11 cellular contexts compared by ENCODE assay signal in genomic region chr11:63869171-63869591, GRCh38. TPM values are rescaled to one million over a fixed set of nuclear protein-coding genes. Genes with fewer than 3 reads are reported as not detected.
DNase-seq lines count a peak whose midpoint lies in the region; ATAC-seq and TF ChIP-seq lines count a peak whose summit lies in the region.
"Had no signal": no experiment of that assay in that cellular context is flagged by ENCODE, and none has a peak within 500 bp of the region (broad histone marks: within the 10 kb centered on the region; RNA-seq: fewer than 3 reads in every experiment).

No MANE protein-coding gene starts in this region.

- H3K4me1 Mint-ChIP-seq in endodermal cell = peaks cover 54% of the 10 kb centered on the region

- DNase-seq in HPDE6-E6E7 (ENCODE audit: extremely low spot score) (peak; percentile 22), RWPE2 (ENCODE audit: low spot score) (no peak), endodermal cell (no peak), DMS 273 (lab: John Stamatoyannopoulos, UW; ENCODE audit: unreplicated experiment) (no peak), kidney tubule cell (ENCODE audit: low spot score) (no peak)
- DNase-seq: cerebellar nuclear complex, midbrain, NCI-H446 had no signal

- WGBS in endodermal cell (ENCODE audit: insufficient coverage in 1 of 2, insufficient read length in 1 of 2), 2 experiments = 89 to 90% methylated on average over 6 to 7 of the region's 7 CpGs

- TF ChIP-seq CTCF in RWPE2 (IDR thresholded peaks at IDR 0.05; ENCODE audit: poor library complexity, severe bottlenecking) (no peak), endodermal cell (conservative IDR thresholded peaks at IDR 0.05) (no peak)

- H3K9me3 Mint-ChIP-seq in endodermal cell = no peaks in the 10 kb centered on the region

- H3K9me3 ChIP-seq in RWPE2 (ENCODE audit: severe bottlenecking) (no peaks in the 10 kb centered on the region), endodermal cell (ENCODE audit: control insufficient read depth, low read length) (no peaks in the 10 kb centered on the region)

- H3K4me1 ChIP-seq in RWPE2 (ENCODE audit: insufficient read depth, poor library complexity, severe bottlenecking) (peaks cover 10% of the 10 kb centered on the region), endodermal cell (ENCODE audit: control insufficient read depth, insufficient read depth, low read length) (peaks cover 15% of the 10 kb centered on the region)

- H3K36me3 Mint-ChIP-seq in endodermal cell (ENCODE audit: low read depth) = peaks cover 7% of the 10 kb centered on the region

- H3K4me3 ChIP-seq in RWPE2 (ENCODE audit: severe bottlenecking) (no peak overlapping the region), endodermal cell (ENCODE audit: low read length) (no peak overlapping the region), skin epidermis (no peak overlapping the region)
- H3K4me3 ChIP-seq: SK-N-MC had no signal

- H3K9ac ChIP-seq in endodermal cell (ENCODE audit: extremely low read depth, low read length, poor library complexity, severe bottlenecking) = no peak overlapping the region

- peak overlapping the region; percentile 49 for H3K27ac Mint-ChIP-seq in endodermal cell

- H3K36me3 ChIP-seq in RWPE2 (ENCODE audit: low read depth) (0 out of 2 replicates have a peak, but pooled peaks cover 7% of the 10 kb centered on the region), endodermal cell (ENCODE audit: control insufficient read depth, insufficient read depth, low read length) (peaks cover 5% of the 10 kb centered on the region)

- H3K27me3 Mint-ChIP-seq in endodermal cell (ENCODE audit: insufficient read depth) = no peaks in the 10 kb centered on the region

- H3K27ac ChIP-seq in RWPE2 (ENCODE audit: poor library complexity, severe bottlenecking) (peak overlapping the region; percentile 3), endodermal cell (ENCODE audit: low read depth, low read length) (no peak overlapping the region), skin epidermis (peak overlapping the region in 19 of 21 experiments; percentile 3 to 81 (median 57))
- H3K27ac ChIP-seq: SK-N-MC had no signal

- H3K27me3 ChIP-seq in RWPE2 (ENCODE audit: insufficient read depth, poor library complexity, severe bottlenecking) (no peaks in the 10 kb centered on the region), endodermal cell (ENCODE audit: control insufficient read depth, insufficient read depth, low read length, poor library complexity, severe bottlenecking) (no peaks in the 10 kb centered on the region)

- H3K4me3 Mint-ChIP-seq in endodermal cell = no peak overlapping the region

- ATAC-seq in RWPE2 (ENCODE audit: low read depth) (no peak), GM19455 (IDR thresholded peaks at IDR 0.05; ENCODE audit: unreplicated experiment) (no peak)

RNA-seq across cellular contexts. Expression of gene MARK2, which starts 30.3 kb away (rescaled TPM):
- 10 to 100 TPM; 39.7 to 39.8 TPM for total RNA-seq in endodermal cell
- polyA plus RNA-seq in endodermal cell (2013, experiment 1 of 2) = 26.6 TPM
- 27.3 TPM for polyA plus RNA-seq in endodermal cell (2013, experiment 2 of 2)

RNA-seq across cellular contexts. Expression of gene RCOR2, which starts 47.8 kb away (rescaled TPM):
- 10 to 100 TPM; 45.0 to 51.4 TPM for total RNA-seq in endodermal cell
- polyA plus RNA-seq in endodermal cell (2013, experiment 1 of 2) = 111 TPM
- 95.2 TPM for polyA plus RNA-seq in endodermal cell (2013, experiment 2 of 2)

RNA-seq across cellular contexts. Expression of gene SPINDOC, which starts 55.9 kb away (rescaled TPM):
- total RNA-seq in endodermal cell = 100 to 1,000 TPM in 1 of 2 donors, 10 to 100 TPM in 1; 96.1 to 103 TPM
- 59.8 TPM for polyA plus RNA-seq in endodermal cell (2013, experiment 1 of 2)
- polyA plus RNA-seq in endodermal cell (2013, experiment 2 of 2) = 60.2 TPM
